Comparison of ENCODE assay signal across 24 cellular contexts in genomic region chr17:83026311-83026811, GRCh38. TPM values are rescaled to one million over a fixed set of nuclear protein-coding genes. Genes with fewer than 3 reads are reported as not detected.
DNase-seq lines count a peak whose midpoint lies in the region; ATAC-seq lines count a peak whose summit lies in the region.
"Had no signal": no experiment of that assay in that cellular context is flagged by ENCODE, and none has a peak within 500 bp of the region (broad histone marks: within the 10 kb centered on the region; RNA-seq: fewer than 3 reads in every experiment).

No MANE protein-coding gene starts in this region.

- peaks cover 4% of the 10 kb centered on the region for H3K27me3 Mint-ChIP-seq in activated naive CD8-positive, alpha-beta T cell treated with anti-CD3 and anti-CD28 coated beads for 36 hours
- peaks cover 19% of the 10 kb centered on the region for H3K27me3 Mint-ChIP-seq in stimulated activated naive CD8-positive, alpha-beta T cell treated with anti-CD3 and anti-CD28 coated beads, Interleukin-15, amount 100 ng/mL, for 72 hours
- H3K27me3 Mint-ChIP-seq: activated CD4-positive, alpha-beta T cell treated with anti-CD3 and anti-CD28 coated beads, Interleukin-2, amount 10 ng/mL, durations not matched to agents 7 days and 5 days; CD4-positive, CD25-positive, alpha-beta regulatory T cell; stimulated activated memory B cell treated with anti-CD40 and anti-IgM and Interleukin-4, amounts not matched to agents 10 μg/mL and 1 μg/mL and 100 μg/mL, for 72 hours had no signal

- peak overlapping the region; percentile 29 for H3K4me3 Mint-ChIP-seq in activated naive CD8-positive, alpha-beta T cell treated with anti-CD3 and anti-CD28 coated beads for 36 hours
- H3K4me3 Mint-ChIP-seq in stimulated activated naive CD8-positive, alpha-beta T cell treated with anti-CD3 and anti-CD28 coated beads, Interleukin-15, amount 100 ng/mL, for 72 hours: peak overlapping the region; percentile 39 to 66
- H3K4me3 Mint-ChIP-seq: activated CD4-positive, alpha-beta T cell treated with anti-CD3 and anti-CD28 coated beads, Interleukin-2, amount 10 ng/mL, durations not matched to agents 7 days and 5 days; CD4-positive, CD25-positive, alpha-beta regulatory T cell; stimulated activated memory B cell treated with anti-CD40 and anti-IgM and Interleukin-4, amounts not matched to agents 10 μg/mL and 1 μg/mL and 100 μg/mL, for 72 hours had no signal

- peak; percentile 47 for ATAC-seq in stimulated activated naive CD8-positive, alpha-beta T cell treated with anti-CD3 and anti-CD28 coated beads, Interleukin-15, amount 100 ng/mL, for 72 hours
- no peak for ATAC-seq in esophagus mucosa
- ATAC-seq: left cardiac atrium; SK-N-SH treated with all-trans-retinoic acid at 6 μM for 48 hours; stimulated activated memory B cell treated with anti-CD40 and anti-IgM and Interleukin-4, amounts not matched to agents 10 μg/mL and 1 μg/mL and 100 μg/mL, for 72 hours had no signal

- H3K36me3 Mint-ChIP-seq in activated naive CD8-positive, alpha-beta T cell treated with anti-CD3 and anti-CD28 coated beads for 36 hours: peaks cover 4% of the 10 kb centered on the region

- peak; percentile 64 for DNase-seq in activated CD8-positive, alpha-beta memory T cell treated with anti-CD3 and anti-CD28 coated beads for 24 hours
- no peak for DNase-seq in activated CD8-positive, alpha-beta memory T cell treated with anti-CD3 and anti-CD28 coated beads, Interleukin-2, amount 50 U/mL, for 4 hours
- DNase-seq in activated naive CD8-positive, alpha-beta T cell treated with anti-CD3 and anti-CD28 coated beads for 36 hours: no peak
- DNase-seq in mesenteric fat pad (ENCODE audit: low spot score) (peak; percentile 73), NCI-H1105 treated with DMSO at 0.1 percent for 48 hours (lab: John Stamatoyannopoulos, UW) (no peak), SHP77 (lab: John Stamatoyannopoulos, UW) (no peak)
- no peak for DNase-seq in stimulated activated naive CD8-positive, alpha-beta T cell treated with anti-CD3 and anti-CD28 coated beads, Interleukin-15, amount 100 ng/mL, for 72 hours
- DNase-seq: 8988T; activated CD4-positive, alpha-beta T cell treated with anti-CD3 and anti-CD28 coated beads, Interleukin-2, amount 10 ng/mL, durations not matched to agents 7 days and 5 days; activated naive CD4-positive, alpha-beta T cell treated with Interleukin-2 at 50 U/mL for 16 hours; activated T-cell treated with anti-CD3 and anti-CD28 coated beads for 4 hours; anterior cingulate cortex; CD4-positive, CD25-positive, alpha-beta regulatory T cell; dermis blood vessel endothelial cell; DMS153; left cardiac atrium; NCI-H1417 treated with DMSO at 0.1 percent for 48 hours; NCI-H446; NCI-H82; T1000; tibial artery had no signal

- H3K27ac Mint-ChIP-seq in activated naive CD8-positive, alpha-beta T cell treated with anti-CD3 and anti-CD28 coated beads for 36 hours: no peak overlapping the region
- H3K27ac Mint-ChIP-seq in stimulated activated naive CD8-positive, alpha-beta T cell treated with anti-CD3 and anti-CD28 coated beads, Interleukin-15, amount 100 ng/mL, for 72 hours: no peak overlapping the region
- H3K27ac Mint-ChIP-seq: activated CD4-positive, alpha-beta T cell treated with anti-CD3 and anti-CD28 coated beads, Interleukin-2, amount 10 ng/mL, durations not matched to agents 7 days and 5 days; stimulated activated memory B cell treated with anti-CD40 and anti-IgM and Interleukin-4, amounts not matched to agents 10 μg/mL and 1 μg/mL and 100 μg/mL, for 72 hours had no signal

- peaks cover 21% of the 10 kb centered on the region for H3K4me1 Mint-ChIP-seq in activated naive CD8-positive, alpha-beta T cell treated with anti-CD3 and anti-CD28 coated beads for 36 hours
- peaks cover 45% of the 10 kb centered on the region for H3K4me1 Mint-ChIP-seq in stimulated activated naive CD8-positive, alpha-beta T cell treated with anti-CD3 and anti-CD28 coated beads, Interleukin-15, amount 100 ng/mL, for 72 hours
- H3K4me1 Mint-ChIP-seq: stimulated activated memory B cell treated with anti-CD40 and anti-IgM and Interleukin-4, amounts not matched to agents 10 μg/mL and 1 μg/mL and 100 μg/mL, for 72 hours had no signal

- H3K9me3 Mint-ChIP-seq in activated naive CD8-positive, alpha-beta T cell treated with anti-CD3 and anti-CD28 coated beads for 36 hours: no peaks in the 10 kb centered on the region
- no peaks in the 10 kb centered on the region for H3K9me3 Mint-ChIP-seq in stimulated activated naive CD8-positive, alpha-beta T cell treated with anti-CD3 and anti-CD28 coated beads, Interleukin-15, amount 100 ng/mL, for 72 hours
- H3K9me3 Mint-ChIP-seq: activated CD4-positive, alpha-beta T cell treated with anti-CD3 and anti-CD28 coated beads, Interleukin-2, amount 10 ng/mL, durations not matched to agents 7 days and 5 days; stimulated activated memory B cell treated with anti-CD40 and anti-IgM and Interleukin-4, amounts not matched to agents 10 μg/mL and 1 μg/mL and 100 μg/mL, for 72 hours had no signal

RNA-seq across cellular contexts. Expression of gene METRNL, which starts 53.0 kb away (rescaled TPM):
- 1 to 10 TPM; 4.7 to 5.9 TPM for total RNA-seq in activated naive CD8-positive, alpha-beta T cell treated with anti-CD3 and anti-CD28 coated beads for 36 hours
- total RNA-seq in mesenteric fat pad (151 TPM), esophagus mucosa (152 TPM)

Comparison
In these comparisons a context has a peak if more than half of its experiments do, and no peak if none do; other contexts are left out.
1. DNase-seq: peak in activated CD8-positive, alpha-beta memory T cell treated with anti-CD3 and anti-CD28 coated beads for 24 hours (single experiment) and mesenteric fat pad (single experiment); none in activated CD8-positive, alpha-beta memory T cell treated with anti-CD3 and anti-CD28 coated beads, Interleukin-2, amount 50 U/mL, for 4 hours (single experiment), activated naive CD8-positive, alpha-beta T cell treated with anti-CD3 and anti-CD28 coated beads for 36 hours (single experiment), stimulated activated naive CD8-positive, alpha-beta T cell treated with anti-CD3 and anti-CD28 coated beads, Interleukin-15, amount 100 ng/mL, for 72 hours (0 of 2), NCI-H1105 treated with DMSO at 0.1 percent for 48 hours (single experiment) and SHP77 (0 of 2).
2. RNA of gene METRNL, which starts 53.0 kb away (total RNA-seq): 152 TPM in esophagus mucosa (single experiment) and 151 TPM in mesenteric fat pad (single experiment); 4.7 to 5.9 TPM in activated naive CD8-positive, alpha-beta T cell treated with anti-CD3 and anti-CD28 coated beads for 36 hours; every median in the first group is over 10 times any median in the second.